20 cellular contexts compared by ENCODE assay signal in genomic region chr7:137835486-137836112, GRCh38. TPM values are rescaled to one million over a fixed set of nuclear protein-coding genes. Genes with fewer than 3 reads are reported as not detected.
A peak's percentile ranks its signal among the peaks of the same experiment; 100 is the strongest.
DNase-seq lines count a peak whose midpoint lies in the region; ATAC-seq, FAIRE-seq and TF ChIP-seq lines count a peak whose summit lies in the region.
"Had no signal": no experiment of that assay in that cellular context is flagged by ENCODE, and none has a peak within 500 bp of the region (broad histone marks: within the 10 kb centered on the region; RNA-seq: fewer than 3 reads in every experiment).

No MANE protein-coding gene starts in this region.

- CTCF ChIA-PET in endothelial cell of umbilical vein (lab: Charles Lee): interaction anchor here (1.0 kb wide), 1 partner anchor 12 kb away, joined by 5 read pairs; no protein-coding TSS in a partner anchor

- peaks cover 29% of the 10 kb centered on the region for H3K36me3 Mint-ChIP-seq in brain
- peaks cover 9 to 11% of the 10 kb centered on the region in 2 donors for H3K36me3 Mint-ChIP-seq in activated T-cell treated with anti-CD3 and anti-CD28 coated beads, Interleukin-2, amount 50 U/mL, for 72 hours (ENCODE audit: insufficient read depth in 2 of 2)

- peak overlapping the region; percentile 5; the same call in 1 of the 2 replicates for H3K9ac ChIP-seq in GM23248
- H3K9ac ChIP-seq in endothelial cell of umbilical vein (replicated peaks; ENCODE audit: extremely low read depth, insufficient read depth, low read length): no peak overlapping the region
- H3K9ac ChIP-seq in skeletal muscle satellite cell (ENCODE audit: low read depth, low read length): peak overlapping the region; percentile 55

- peaks cover 21% of the 10 kb centered on the region for H3K36me3 ChIP-seq in GM23248 (ENCODE audit: low read depth)
- no peaks in the 10 kb centered on the region for H3K36me3 ChIP-seq in endothelial cell of umbilical vein (ENCODE audit: control insufficient read depth in 2 of 2, extremely low read depth in 1 of 2, insufficient read depth in 2 of 2, low read length in 2 of 2)
- peaks cover 29% of the 10 kb centered on the region for H3K36me3 ChIP-seq in skeletal muscle satellite cell (ENCODE audit: insufficient read depth, low read length)

- H2AFZ ChIP-seq in GM23248 (no peak overlapping the region), endothelial cell of umbilical vein (ENCODE audit: low read depth, low read length) (no peak overlapping the region)
- H2AFZ ChIP-seq: GM23338 had no signal

- H3K27me3 ChIP-seq in GM23248 (replicated peaks; ENCODE audit: insufficient read depth) (no peaks in the 10 kb centered on the region), endothelial cell of umbilical vein (ENCODE audit: control insufficient read depth in 2 of 2, insufficient read depth in 2 of 2, low read length in 2 of 2) (no peaks in the 10 kb centered on the region), skeletal muscle satellite cell (ENCODE audit: control insufficient read depth, insufficient read depth, low read length) (no peaks in the 10 kb centered on the region)

- H3K79me2 ChIP-seq in GM23248 (ENCODE audit: insufficient read depth) (peaks cover 61% of the 10 kb centered on the region), endothelial cell of umbilical vein (ENCODE audit: control insufficient read depth, insufficient read depth, low read length) (no peaks in the 10 kb centered on the region)

- FAIRE-seq in endothelial cell of umbilical vein (lab: Jason Lieb, UNC): no peak
- FAIRE-seq: A204.1, G401.6 had no signal

- no peaks in the 10 kb centered on the region for H3K9me1 ChIP-seq in endothelial cell of umbilical vein (replicated peaks; ENCODE audit: control insufficient read depth, extremely low read depth, insufficient read depth, low read length)

- no peaks in the 10 kb centered on the region for H3K27me3 Mint-ChIP-seq in brain
- peaks cover 50% of the 10 kb centered on the region for H3K27me3 Mint-ChIP-seq in activated T-cell treated with anti-CD3 and anti-CD28 coated beads, Interleukin-2, amount 50 U/mL, for 72 hours (ENCODE audit: low read depth)

- H3K27ac ChIP-seq in GM23248 (peak overlapping the region; percentile 38), endothelial cell of umbilical vein (ENCODE audit: insufficient read depth, low read depth, low read length) (no peak overlapping the region)

- H3K4me2 ChIP-seq in GM23248 (ENCODE audit: unreplicated experiment) (no peak overlapping the region), endothelial cell of umbilical vein (ENCODE audit: insufficient read depth, low read length) (no peak overlapping the region), skeletal muscle satellite cell (ENCODE audit: low read length) (no peak overlapping the region)
- H3K4me2 ChIP-seq: GM23338 had no signal

- peak overlapping the region in 1 of 5 experiments; percentile 2 for H3K4me3 Mint-ChIP-seq in brain
- no peak overlapping the region for H3K4me3 Mint-ChIP-seq in activated T-cell treated with anti-CD3 and anti-CD28 coated beads, Interleukin-2, amount 50 U/mL, for 72 hours
- H3K4me3 Mint-ChIP-seq: CD4-positive, alpha-beta T cell; GM23338 had no signal

- peaks cover 49% of the 10 kb centered on the region for H3F3A ChIP-seq in GM23248 (ENCODE audit: insufficient read depth)

- H3K9me2 ChIP-seq in GM23248 (ENCODE audit: insufficient read depth): no peaks in the 10 kb centered on the region

- no peak for TF ChIP-seq POLR2A in endothelial cell of umbilical vein (IDR thresholded peaks at IDR 0.05; ENCODE audit: low read depth, low read length)

- 59 to 64% methylated on average over 3 of the region's 3 CpGs for WGBS in GM23248 (ENCODE audit: low coverage in 1 of 2, low lambda C conversion rate in 2 of 2, missing lambda C conversion rate in 2 of 2), 2 experiments

- no peak for TF ChIP-seq CTCF in brain (conservative IDR thresholded peaks at IDR 0.05)
- no peak for TF ChIP-seq CTCF in endothelial cell of umbilical vein (IDR thresholded peaks at IDR 0.05; ENCODE audit: extremely low read depth in 1 of 2, insufficient read depth in 1 of 2, low read depth in 1 of 2, low read length in 2 of 2)
- TF ChIP-seq CTCF in GM10266 (IDR thresholded peaks at IDR 0.05; ENCODE audit: control insufficient read depth, insufficient read depth, low read depth, missing control alignments): no peak

- peaks cover 21% of the 10 kb centered on the region for H3K4me1 ChIP-seq in GM23248 (ENCODE audit: insufficient read depth)
- no peaks in the 10 kb centered on the region for H3K4me1 ChIP-seq in endothelial cell of umbilical vein (ENCODE audit: control insufficient read depth, extremely low read depth, insufficient read depth, low read length)
- H3K4me1 ChIP-seq in skeletal muscle satellite cell (ENCODE audit: control insufficient read depth, insufficient read depth, low read length): peaks cover 16% of the 10 kb centered on the region
- H3K4me1 ChIP-seq: Caco-2 had no signal

- in situ Hi-C loops in GM23248 (cut with MboI): no loop called here

- H3K4me3 ChIP-seq in GM23248 (no peak overlapping the region), endothelial cell of umbilical vein (replicated peaks in 1 of 3; ENCODE audit: insufficient read depth in 1 of 3, low read depth in 1 of 3, low read length in 3 of 3) (no peak overlapping the region), skeletal muscle satellite cell (ENCODE audit: low read length) (no peak overlapping the region)
- H3K4me3 ChIP-seq: GM23338 had no signal

- peak overlapping the region in 3 of 5 experiments; percentile 27 to 75 (median 30) for H3K27ac Mint-ChIP-seq in brain
- H3K27ac Mint-ChIP-seq in activated T-cell treated with anti-CD3 and anti-CD28 coated beads, Interleukin-2, amount 50 U/mL, for 72 hours: no peak overlapping the region
- H3K27ac Mint-ChIP-seq: CD4-positive, alpha-beta T cell; GM23338 had no signal

- POLR2A ChIA-PET in endothelial cell of umbilical vein (lab: Charles Lee): no interaction called here

- dilution Hi-C loops in endothelial cell of umbilical vein (cut with MboI; ENCODE audit: extremely low pct_ligation_motif_present, low sequenced_read_pairs): no loop called here

- H3K9me3 Mint-ChIP-seq in brain: peaks cover 12 to 26% (median 21%) of the 10 kb centered on the region in 5 experiments
- peaks cover 0 to 8% of the 10 kb centered on the region in 2 donors for H3K9me3 Mint-ChIP-seq in activated T-cell treated with anti-CD3 and anti-CD28 coated beads, Interleukin-2, amount 50 U/mL, for 72 hours

- H4K20me1 ChIP-seq in GM23248 (ENCODE audit: insufficient read depth): no peaks in the 10 kb centered on the region
- no peaks in the 10 kb centered on the region for H4K20me1 ChIP-seq in endothelial cell of umbilical vein (replicated peaks; ENCODE audit: control insufficient read depth, extremely low read depth, insufficient read depth, low read length)

- DNase-seq in GM23248 (no peak), endothelial cell of umbilical vein (ENCODE audit: low read depth, low spot score) (no peak), H4 (ENCODE audit: low spot score) (no peak), GM10266 (ENCODE audit: extremely low spot score) (no peak)
- DNase-seq in activated T-cell treated with anti-CD3 and anti-CD28 coated beads, Interleukin-2, amount 50 U/mL, for 72 hours: no peak
- DNase-seq: Caco-2; CD4-positive, alpha-beta T cell; KBM-7; NCI-H1105; NCI-H1694 treated with DMSO at 0.1 percent for 48 hours; NCI-H226; NCI-H524; PC-3; RPMI8226; SHP77 treated with DMSO at 0.1 percent for 48 hours had no signal

- H3K9me3 ChIP-seq in GM23248 (ENCODE audit: low read depth) (no peaks in the 10 kb centered on the region), endothelial cell of umbilical vein (replicated peaks; ENCODE audit: control insufficient read depth, insufficient read depth, low read length) (no peaks in the 10 kb centered on the region), skeletal muscle satellite cell (replicated peaks; ENCODE audit: low read length) (peaks cover 13% of the 10 kb centered on the region)

- ATAC-seq in activated T-cell treated with anti-CD3 and anti-CD28 coated beads, Interleukin-2, amount 50 U/mL, for 72 hours (replicated peaks in 1 of 2): no peak
- ATAC-seq: GM23338, PC-3 had no signal

- intact Hi-C loops in endothelial cell of umbilical vein (cut with micrococcal nuclease): no loop called here

- peaks cover 53% of the 10 kb centered on the region for H3K4me1 Mint-ChIP-seq in brain
- H3K4me1 Mint-ChIP-seq in activated T-cell treated with anti-CD3 and anti-CD28 coated beads, Interleukin-2, amount 50 U/mL, for 72 hours (ENCODE audit: low read depth): no peaks in the 10 kb centered on the region

- BruUV-seq in endothelial cell of umbilical vein (replicated peaks; lab: Mats Ljungman, UMichigan): no TSS peak

TF ChIP-seq in endothelial cell of umbilical vein, 7 proteins besides CTCF, POLR2A, EP300 and RAD21:
- no peak for TF ChIP-seq POLR2AphosphoS5 (IDR thresholded peaks at IDR 0.05; ENCODE audit: insufficient read depth, low read depth, low read length)
- TF ChIP-seq MAX (IDR thresholded peaks at IDR 0.05; ENCODE audit: insufficient read depth, insufficient read length): no peak
- TF ChIP-seq JUN (IDR thresholded peaks at IDR 0.05; ENCODE audit: borderline replicate concordance, insufficient read depth, insufficient read length, low read depth): peak; percentile 18
- TF ChIP-seq MYC (IDR thresholded peaks at IDR 0.05; ENCODE audit: low read depth, low read length): no peak

RNA-seq across cellular contexts. Expression of gene DGKI, which starts 11.2 kb away (rescaled TPM):
- total RNA-seq in GM23248 (2014; rRNA removed; shearing (Covaris generic)): 21.1 and 25.9 TPM in 2 replicates
- polyA plus RNA-seq in GM23248 (2016; fragmentation: Nextera tagmentation; extraction: Ambion mirVana) (5.1 and 5.4 TPM in 2 replicates), brain (ENCODE audit: insufficient read depth, low read depth, low replicate concordance) (2.5 TPM), endothelial cell of umbilical vein (0.11 and 0.49 TPM in 2 replicates)
- total RNA-seq in endothelial cell of umbilical vein: 0.14 and 0.51 TPM in 2 replicates
- 0.14 and 0.18 TPM in 2 replicates for polyA plus RNA-seq in endothelial cell of umbilical vein (2011; cell fraction: cytosol; rRNA removed)
- polyA plus RNA-seq in endothelial cell of umbilical vein (2011; cell fraction: nucleus; rRNA removed): 1.7 TPM in 2 replicates
- 0.14 and 0.52 TPM in 2 replicates for polyA plus RNA-seq in endothelial cell of umbilical vein (2012)
- polyA minus RNA-seq in endothelial cell of umbilical vein: 0.56 and 1.3 TPM in 2 replicates
- not detected for polyA minus RNA-seq in endothelial cell of umbilical vein (2011; cell fraction: cytosol; rRNA and poly(A)+ RNA removed)
- 1.4 and 3.4 TPM in 2 replicates for polyA minus RNA-seq in endothelial cell of umbilical vein (2011; cell fraction: nucleus; rRNA and poly(A)+ RNA removed)
- total RNA-seq in skeletal muscle satellite cell (2012; rRNA removed): 6.1 and 12.7 TPM in 2 replicates
- total RNA-seq in H4 (2014; rRNA removed; shearing (Covaris generic)): 0.64 and 1.5 TPM in 2 replicates
- total RNA-seq in activated T-cell treated with anti-CD3 and anti-CD28 coated beads, Interleukin-2, amount 50 U/mL, for 72 hours: 10 to 100 TPM; 17.8 to 18.2 TPM
- total RNA-seq: CD4-positive, alpha-beta T cell; PC-3 had no signal
